Comparison of ENCODE assay signal across 10 cellular contexts in the genomic region with DNA sequence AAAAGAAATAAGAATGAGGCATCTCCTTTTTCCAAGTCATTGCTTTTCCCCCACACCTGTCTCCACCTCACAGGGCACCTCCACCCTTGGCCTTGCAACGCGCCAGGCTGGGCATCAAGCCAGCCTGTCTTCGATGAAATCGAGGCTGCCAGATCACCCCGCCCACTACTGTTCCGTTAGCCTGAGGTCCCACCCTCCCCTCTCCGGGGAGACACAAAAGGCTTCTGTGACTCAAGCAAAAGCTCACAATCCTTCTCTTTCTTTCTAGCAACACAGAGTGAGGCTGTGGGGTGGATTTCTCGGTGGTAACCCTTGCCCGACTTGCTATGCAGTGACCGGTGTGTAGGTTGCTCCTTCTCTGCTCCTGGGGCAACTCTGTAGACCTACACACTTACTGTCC. TPM values are rescaled to one million over a fixed set of nuclear protein-coding genes. Genes with fewer than 3 reads are reported as not detected.
DNase-seq lines count a peak whose midpoint lies in the region; ATAC-seq and TF ChIP-seq lines count a peak whose summit lies in the region.
"Had no signal": no experiment of that assay in that cellular context is flagged by ENCODE, and none has a peak within 500 bp of the region (broad histone marks: within the 10 kb centered on the region; RNA-seq: fewer than 3 reads in every experiment).

No MANE protein-coding gene starts in this region.

- no peaks in the 10 kb centered on the region for H4K20me1 ChIP-seq in MM.1S (ENCODE audit: insufficient read depth, low read length)

- TF ChIP-seq CTCF in fibroblast of mammary gland (conservative IDR thresholded peaks at IDR 0.05; ENCODE audit: control insufficient read depth, insufficient read depth, low read depth, low read length) (no peak), MM.1S (IDR thresholded peaks at IDR 0.05; ENCODE audit: low read length) (no peak)

- no peak overlapping the region for H3K4me3 ChIP-seq in fibroblast of mammary gland (ENCODE audit: control insufficient read depth, low read depth, low read length)
- no peak overlapping the region for H3K4me3 ChIP-seq in MM.1S (ENCODE audit: low read length)

- H3K9me3 ChIP-seq in MM.1S (replicated peaks; ENCODE audit: insufficient read depth, low read length), result no peaks in the 10 kb centered on the region

- H3K36me3 ChIP-seq in MM.1S (replicated peaks; ENCODE audit: insufficient read depth, low read length), result no peaks in the 10 kb centered on the region

- H3F3A ChIP-seq in MM.1S (ENCODE audit: insufficient read depth, low read length), result no peaks in the 10 kb centered on the region

- H3K9ac ChIP-seq in MM.1S (ENCODE audit: low read length), result no peak overlapping the region

- H2AFZ ChIP-seq in MM.1S (ENCODE audit: low read length), result no peak overlapping the region

- no peaks in the 10 kb centered on the region for H3K9me2 ChIP-seq in MM.1S (replicated peaks; ENCODE audit: insufficient read depth, low read length)

- H3K27ac ChIP-seq in MM.1S (ENCODE audit: low read length), result no peak overlapping the region

- ATAC-seq in HG03571 (IDR thresholded peaks at IDR 0.05; ENCODE audit: unreplicated experiment) (no peak), GM21529 (IDR thresholded peaks at IDR 0.05; ENCODE audit: unreplicated experiment) (no peak)
- ATAC-seq: T-helper 17 cell had no signal

- no peaks in the 10 kb centered on the region for H3K4me1 ChIP-seq in MM.1S (ENCODE audit: low read length)

- H3K79me2 ChIP-seq in MM.1S (ENCODE audit: low read length), result no peaks in the 10 kb centered on the region

- DNase-seq in HT1080 (ENCODE audit: low read depth) (peak; percentile 16), SHP77 (lab: John Stamatoyannopoulos, UW) (peak; percentile 61 to 87), fibroblast of mammary gland (ENCODE audit: low read depth) (peak; percentile 13), renal cortical epithelial cell (ENCODE audit: low read depth) (peak; percentile 29), MM.1S (no peak), NAMALWA (ENCODE audit: low spot score) (no peak)
- DNase-seq: central memory CD4-positive, alpha-beta T cell; T-helper 17 cell had no signal

- H3K4me2 ChIP-seq in MM.1S (ENCODE audit: low read depth, low read length), result no peak overlapping the region

- H3K27me3 ChIP-seq in MM.1S (replicated peaks; ENCODE audit: insufficient read depth, low read length), result no peaks in the 10 kb centered on the region

RNA-seq across cellular contexts. Expression of gene TNP1, which starts 9.9 kb away (rescaled TPM):
- not detected in 2 replicates for total RNA-seq in HT1080 (2014; rRNA removed; shearing (Covaris generic))
- not detected in 2 replicates for polyA plus RNA-seq in HT1080 (2015; cell fraction: cytosol; rRNA removed)
- not detected in 2 replicates for polyA plus RNA-seq in HT1080 (2015; cell fraction: nucleus; rRNA removed)
- total RNA-seq in renal cortical epithelial cell, result not detected in 2 replicates
- total RNA-seq: T-helper 17 cell had no signal

Comparison
In these comparisons a context has a peak if more than half of its experiments do, and no peak if none do; other contexts are left out.
1. DNase-seq: peak in HT1080 (single experiment), SHP77 (2 of 2), fibroblast of mammary gland (single experiment) and renal cortical epithelial cell (single experiment); none in MM.1S (single experiment) and NAMALWA (single experiment).